Comparison of ENCODE assay signal across 33 cellular contexts in genomic region chr7:80526472-80526871, GRCh38. TPM values are rescaled to one million over a fixed set of nuclear protein-coding genes. Genes with fewer than 3 reads are reported as not detected.
"Had no signal": no experiment of that assay in that cellular context is flagged by ENCODE, and none has a peak within 500 bp of the region (broad histone marks: within the 10 kb centered on the region; RNA-seq: fewer than 3 reads in every experiment).

No MANE protein-coding gene starts in this region.

- H3K27me3 ChIP-seq: neural progenitor cell, ovary, right lobe of liver, spleen, stomach, suprapubic skin, testis, tibial artery, transverse colon, upper lobe of right lung, uterus had no signal

- H3K36me3 ChIP-seq: neural progenitor cell, ovary, right lobe of liver, spleen, stomach, suprapubic skin, tibial artery, transverse colon, upper lobe of right lung, uterus had no signal

- ATAC-seq: naive thymus-derived CD4-positive, alpha-beta T cell; natural killer cell; right cardiac atrium; stimulated activated memory B cell treated with anti-CD40 and anti-IgM and Interleukin-4, amounts not matched to agents 10 μg/mL and 1 μg/mL and 100 μg/mL, for 72 hours; upper lobe of right lung had no signal

- H3K9me3 ChIP-seq: ovary, right lobe of liver, stomach, suprapubic skin, testis, tibial artery, transverse colon, upper lobe of right lung, uterus had no signal

- H3K27ac ChIP-seq: neural progenitor cell, ovary, parathyroid adenoma, right lobe of liver, skin epidermis, stomach, suprapubic skin, testis, tibial artery, transverse colon, upper lobe of right lung, uterus had no signal

- H3K9ac ChIP-seq: neural progenitor cell, parathyroid adenoma had no signal

- H3K4me1 ChIP-seq: neural progenitor cell, parathyroid adenoma, right lobe of liver, testis, tibial artery, transverse colon, upper lobe of right lung, uterus had no signal

- H3K4me3 ChIP-seq: neural progenitor cell, ovary, right lobe of liver, skin epidermis, smooth muscle cell, spleen, stomach, suprapubic skin, testis, tibial artery, transverse colon, upper lobe of right lung, uterus had no signal

- DNase-seq: naive thymus-derived CD4-positive, alpha-beta T cell; natural killer cell; occipital lobe; ovary; posterior cingulate gyrus; retina; right cardiac atrium; right lobe of liver; spleen; stimulated activated CD4-positive, alpha-beta T cell treated with anti-CD3 and anti-CD28 coated beads, Interleukin-12 subunit alpha, Interleukin-12 subunit beta, amount 100 ng/mL, for 4 hours; stimulated activated CD4-positive, alpha-beta T cell treated with anti-CD3 and anti-CD28 coated beads, Interleukin-1b, Interleukin-23, amount 100 ng/mL, for 48 hours; stimulated activated CD4-positive, alpha-beta T cell treated with anti-CD3 and anti-CD28 coated beads, Interleukin-4, amount 100 ng/mL, for 1 hour; stimulated activated CD4-positive, alpha-beta T cell treated with anti-CD3 and anti-CD28 coated beads, Interleukin-4, amount 100 ng/mL, for 4 hours; stimulated activated CD8-positive, alpha-beta memory T cell treated with anti-CD3 and anti-CD28 coated beads, Interleukin-4, amount 100 ng/mL, for 48 hours; stimulated activated naive CD4-positive, alpha-beta T cell treated with Interleukin-2 at 50 U/mL for 16 hours; stomach; substantia nigra; testis; tibial artery; transverse colon; upper lobe of right lung; uterus had no signal

RNA-seq across cellular contexts. Expression of gene GNAT3, which starts 14.6 kb away (rescaled TPM):
- total RNA-seq: naive thymus-derived CD4-positive, alpha-beta T cell; natural killer cell; occipital lobe; osteoblast; ovary; progenitor cell of endocrine pancreas; pulmonary artery endothelial cell; right cardiac atrium; right lobe of liver; smooth muscle cell; spleen; stomach; suprapubic skin; testis; transverse colon; upper lobe of right lung; urinary bladder; uterus had no signal
- polyA plus RNA-seq: naive thymus-derived CD4-positive, alpha-beta T cell; neural cell; ovary; right cardiac atrium; smooth muscle cell; spleen; stomach; urinary bladder had no signal
